1 cellular context compared by ENCODE assay signal in the genomic region with DNA sequence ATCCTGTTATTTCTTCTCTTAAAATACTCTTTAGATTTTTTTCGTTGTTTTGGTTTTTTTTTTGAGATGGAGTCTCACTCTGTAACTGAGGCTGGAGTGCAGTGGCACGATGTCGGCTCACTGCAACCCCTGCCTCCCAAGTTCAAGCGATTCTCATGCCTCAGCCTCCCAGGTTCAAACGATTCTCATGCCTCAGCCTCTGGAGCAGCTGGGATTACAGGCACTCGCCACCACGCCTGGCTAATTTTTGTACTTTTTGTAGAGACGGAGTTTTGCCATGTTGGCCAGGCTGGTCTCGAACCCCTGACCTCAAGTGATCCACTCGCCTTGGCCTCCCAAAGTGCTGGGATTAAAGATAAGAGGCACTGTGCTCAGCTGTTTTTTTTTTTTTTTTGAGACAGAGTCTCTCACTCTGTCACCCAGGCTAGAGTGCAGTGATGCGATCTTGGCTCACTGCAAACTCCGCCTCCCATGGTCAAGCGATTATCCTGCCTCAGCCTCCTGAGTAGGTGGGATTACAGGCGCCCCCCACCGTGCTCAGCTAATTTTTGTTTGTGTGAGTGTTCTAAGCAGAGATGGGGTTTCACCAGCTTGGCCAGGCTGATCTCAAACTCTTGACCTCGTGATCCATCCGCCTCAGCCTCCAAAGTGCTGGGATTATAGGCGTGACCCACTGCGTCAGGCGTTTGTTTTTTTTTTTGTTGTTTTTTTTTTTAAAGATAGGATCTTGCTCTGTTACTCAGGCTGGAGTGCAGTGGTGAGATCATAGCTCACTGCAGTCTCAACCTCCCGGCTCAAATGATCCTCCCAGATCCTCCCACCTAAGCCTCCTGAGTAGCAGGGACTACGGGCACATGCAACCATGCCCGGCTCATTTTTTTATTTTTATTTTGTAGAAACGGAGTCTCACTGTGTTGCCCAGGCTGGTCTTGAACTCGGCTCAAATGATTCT.
TF ChIP-seq lines count a peak whose summit lies in the region.
"Not testable (repeated sequence)": the region's sequence is repeated elsewhere in the genome, so short reads cannot be mapped to it uniquely, and the experiment has no call there.

No MANE protein-coding gene starts in this region.

TF ChIP-seq in K562, 482 proteins besides CTCF, POLR2A, EP300 and RAD21 (continued from another document and continues in another):
- peak; percentile 30; the same call in 1 of the 2 replicates for TF ChIP-seq NR2C1 (IDR thresholded peaks at IDR 0.05)
- TF ChIP-seq NR2C1 (tag; IDR thresholded peaks at IDR 0.05); NR2C2 (CRISPR knock-in tag; IDR thresholded peaks at IDR 0.05); PBX2 (CRISPR knock-in tag; IDR thresholded peaks at IDR 0.05; ENCODE audit: low read depth); MYNN (CRISPR knock-in tag; IDR thresholded peaks at IDR 0.05): not testable (repeated sequence)
- TF ChIP-seq FOSL1 (tag; conservative IDR thresholded peaks at IDR 0.05), result peak; percentile 49
- peak; percentile 26; the same call in 1 of the 2 replicates for TF ChIP-seq CREM (IDR thresholded peaks at IDR 0.05; ENCODE audit: low read depth)
- peak; percentile 66 for TF ChIP-seq TCF3 (CRISPR knock-in tag; IDR thresholded peaks at IDR 0.05)
- TF ChIP-seq EHMT2 (IDR thresholded peaks at IDR 0.05), result peak; percentile 78; the same call in 1 of the 2 replicates
- TF ChIP-seq NCOR1 (IDR thresholded peaks at IDR 0.05), result peak; percentile 73
- peak; percentile 28; the same call in 1 of the 2 replicates for TF ChIP-seq CREB1 (IDR thresholded peaks at IDR 0.05)
- peak; percentile 55; the same call in 1 of the 2 replicates for TF ChIP-seq CREB1 (CRISPR knock-in tag; IDR thresholded peaks at IDR 0.05)
- peak; percentile 20; the same call in 1 of the 2 replicates for TF ChIP-seq STAT5A (IDR thresholded peaks at IDR 0.05; ENCODE audit: borderline replicate concordance, low read length)
- TF ChIP-seq ZNF316 (IDR thresholded peaks at IDR 0.05), result 0 out of 2 replicates have a peak, but pooled peaks have one; percentile 41
- peak; percentile 53; the same call in 1 of the 2 replicates for TF ChIP-seq MTA2 (IDR thresholded peaks at IDR 0.05; ENCODE audit: low read depth)
- peak; percentile 97 for TF ChIP-seq NFATC3 (IDR thresholded peaks at IDR 0.05)
- TF ChIP-seq TAL1 (IDR thresholded peaks at IDR 0.05), result peak; percentile 78
- peak; percentile 94 for TF ChIP-seq CC2D1A (IDR thresholded peaks at IDR 0.05)
- TF ChIP-seq NR2C2 (tag; IDR thresholded peaks at IDR 0.05), result peak; percentile 83
- TF ChIP-seq NFRKB (IDR thresholded peaks at IDR 0.05; ENCODE audit: low read depth), result 0 out of 2 replicates have a peak, but pooled peaks have one; percentile 28
- peak; percentile 46; the same call in 1 of the 2 replicates for TF ChIP-seq SMARCC2 (IDR thresholded peaks at IDR 0.05; ENCODE audit: low read depth)
- TF ChIP-seq, protein P1, sequence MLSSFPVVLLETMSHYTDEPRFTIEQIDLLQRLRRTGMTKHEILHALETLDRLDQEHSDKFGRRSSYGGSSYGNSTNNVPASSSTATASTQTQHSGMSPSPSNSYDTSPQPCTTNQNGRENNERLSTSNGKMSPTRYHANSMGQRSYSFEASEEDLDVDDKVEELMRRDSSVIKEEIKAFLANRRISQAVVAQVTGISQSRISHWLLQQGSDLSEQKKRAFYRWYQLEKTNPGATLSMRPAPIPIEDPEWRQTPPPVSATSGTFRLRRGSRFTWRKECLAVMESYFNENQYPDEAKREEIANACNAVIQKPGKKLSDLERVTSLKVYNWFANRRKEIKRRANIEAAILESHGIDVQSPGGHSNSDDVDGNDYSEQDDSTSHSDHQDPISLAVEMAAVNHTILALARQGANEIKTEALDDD (IDR thresholded peaks at IDR 0.05), result peak; percentile 67
- peak; percentile 88 for TF ChIP-seq BCOR (IDR thresholded peaks at IDR 0.05)
- TF ChIP-seq GABPA (tag; conservative IDR thresholded peaks at IDR 0.05; ENCODE audit: low read depth), result 0 out of 2 replicates have a peak, but pooled peaks have one; percentile 12
- TF ChIP-seq HDAC3 (IDR thresholded peaks at IDR 0.05; ENCODE audit: borderline replicate concordance, partially characterized antibody), result peak; percentile 46
- peak; percentile 19 for TF ChIP-seq E2F8 (IDR thresholded peaks at IDR 0.05; ENCODE audit: low read depth, partially characterized antibody)
- peak; percentile 52; the same call in 1 of the 2 replicates for TF ChIP-seq ZKSCAN8 (CRISPR knock-in tag; IDR thresholded peaks at IDR 0.05)
- TF ChIP-seq DDX20 (tag; IDR thresholded peaks at IDR 0.05; ENCODE audit: low read depth), result 0 out of 2 replicates have a peak, but pooled peaks have one; percentile 35
- TF ChIP-seq ZNF384 (IDR thresholded peaks at IDR 0.05; ENCODE audit: low read depth, low read length), result peak; percentile 90
- TF ChIP-seq, protein P2, sequence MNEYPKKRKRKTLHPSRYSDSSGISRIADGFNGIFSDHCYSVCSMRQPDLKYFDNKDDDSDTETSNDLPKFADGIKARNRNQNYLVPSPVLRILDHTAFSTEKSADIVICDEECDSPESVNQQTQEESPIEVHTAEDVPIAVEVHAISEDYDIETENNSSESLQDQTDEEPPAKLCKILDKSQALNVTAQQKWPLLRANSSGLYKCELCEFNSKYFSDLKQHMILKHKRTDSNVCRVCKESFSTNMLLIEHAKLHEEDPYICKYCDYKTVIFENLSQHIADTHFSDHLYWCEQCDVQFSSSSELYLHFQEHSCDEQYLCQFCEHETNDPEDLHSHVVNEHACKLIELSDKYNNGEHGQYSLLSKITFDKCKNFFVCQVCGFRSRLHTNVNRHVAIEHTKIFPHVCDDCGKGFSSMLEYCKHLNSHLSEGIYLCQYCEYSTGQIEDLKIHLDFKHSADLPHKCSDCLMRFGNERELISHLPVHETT (CRISPR knock-in tag; conservative IDR thresholded peaks at IDR 0.05 in 1 of 2, IDR thresholded peaks at IDR 0.05 in 1 of 2), result 0 out of 4 replicates have a peak, but pooled peaks of 1 of the 2 experiments have one; percentile 41
- peak; percentile 61 for TF ChIP-seq NFIC (IDR thresholded peaks at IDR 0.05)
- peak in 1 of 2 experiments; percentile 39; a peak in 1 of 4 replicates for TF ChIP-seq RCOR1 (IDR thresholded peaks at IDR 0.05; ENCODE audit: borderline replicate concordance in 1 of 2, low read depth in 2 of 2, low read length in 2 of 2)
- TF ChIP-seq NCOA1 (IDR thresholded peaks at IDR 0.05; ENCODE audit: low read depth), result peak; percentile 69; the same call in 1 of the 2 replicates
- peak; percentile 84; the same call in 1 of the 2 replicates for TF ChIP-seq HDAC2 (IDR thresholded peaks at IDR 0.05)
- TF ChIP-seq, protein P3, sequence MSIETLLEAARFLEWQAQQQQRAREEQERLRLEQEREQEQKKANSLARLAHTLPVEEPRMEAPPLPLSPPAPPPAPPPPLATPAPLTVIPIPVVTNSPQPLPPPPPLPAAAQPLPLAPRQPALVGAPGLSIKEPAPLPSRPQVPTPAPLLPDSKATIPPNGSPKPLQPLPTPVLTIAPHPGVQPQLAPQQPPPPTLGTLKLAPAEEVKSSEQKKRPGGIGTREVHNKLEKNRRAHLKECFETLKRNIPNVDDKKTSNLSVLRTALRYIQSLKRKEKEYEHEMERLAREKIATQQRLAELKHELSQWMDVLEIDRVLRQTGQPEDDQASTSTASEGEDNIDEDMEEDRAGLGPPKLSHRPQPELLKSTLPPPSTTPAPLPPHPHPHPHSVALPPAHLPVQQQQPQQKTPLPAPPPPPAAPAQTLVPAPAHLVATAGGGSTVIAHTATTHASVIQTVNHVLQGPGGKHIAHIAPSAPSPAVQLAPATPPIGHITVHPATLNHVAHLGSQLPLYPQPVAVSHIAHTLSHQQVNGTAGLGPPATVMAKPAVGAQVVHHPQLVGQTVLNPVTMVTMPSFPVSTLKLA (conservative IDR thresholded peaks at IDR 0.05), result 0 out of 4 replicates have a peak, but pooled peaks have one; percentile 36 to 53
- TF ChIP-seq DACH1 (IDR thresholded peaks at IDR 0.05; ENCODE audit: partially characterized antibody), result peak; percentile 97
- TF ChIP-seq, protein P4, sequence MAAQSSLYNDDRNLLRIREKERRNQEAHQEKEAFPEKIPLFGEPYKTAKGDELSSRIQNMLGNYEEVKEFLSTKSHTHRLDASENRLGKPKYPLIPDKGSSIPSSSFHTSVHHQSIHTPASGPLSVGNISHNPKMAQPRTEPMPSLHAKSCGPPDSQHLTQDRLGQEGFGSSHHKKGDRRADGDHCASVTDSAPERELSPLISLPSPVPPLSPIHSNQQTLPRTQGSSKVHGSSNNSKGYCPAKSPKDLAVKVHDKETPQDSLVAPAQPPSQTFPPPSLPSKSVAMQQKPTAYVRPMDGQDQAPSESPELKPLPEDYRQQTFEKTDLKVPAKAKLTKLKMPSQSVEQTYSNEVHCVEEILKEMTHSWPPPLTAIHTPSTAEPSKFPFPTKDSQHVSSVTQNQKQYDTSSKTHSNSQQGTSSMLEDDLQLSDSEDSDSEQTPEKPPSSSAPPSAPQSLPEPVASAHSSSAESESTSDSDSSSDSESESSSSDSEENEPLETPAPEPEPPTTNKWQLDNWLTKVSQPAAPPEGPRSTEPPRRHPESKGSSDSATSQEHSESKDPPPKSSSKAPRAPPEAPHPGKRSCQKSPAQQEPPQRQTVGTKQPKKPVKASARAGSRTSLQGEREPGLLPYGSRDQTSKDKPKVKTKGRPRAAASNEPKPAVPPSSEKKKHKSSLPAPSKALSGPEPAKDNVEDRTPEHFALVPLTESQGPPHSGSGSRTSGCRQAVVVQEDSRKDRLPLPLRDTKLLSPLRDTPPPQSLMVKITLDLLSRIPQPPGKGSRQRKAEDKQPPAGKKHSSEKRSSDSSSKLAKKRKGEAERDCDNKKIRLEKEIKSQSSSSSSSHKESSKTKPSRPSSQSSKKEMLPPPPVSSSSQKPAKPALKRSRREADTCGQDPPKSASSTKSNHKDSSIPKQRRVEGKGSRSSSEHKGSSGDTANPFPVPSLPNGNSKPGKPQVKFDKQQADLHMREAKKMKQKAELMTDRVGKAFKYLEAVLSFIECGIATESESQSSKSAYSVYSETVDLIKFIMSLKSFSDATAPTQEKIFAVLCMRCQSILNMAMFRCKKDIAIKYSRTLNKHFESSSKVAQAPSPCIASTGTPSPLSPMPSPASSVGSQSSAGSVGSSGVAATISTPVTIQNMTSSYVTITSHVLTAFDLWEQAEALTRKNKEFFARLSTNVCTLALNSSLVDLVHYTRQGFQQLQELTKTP (IDR thresholded peaks at IDR 0.05; ENCODE audit: low read depth in 1 of 2, partially characterized antibody in 2 of 2), result peak in 1 of 2 experiments; percentile 20
- 0 out of 2 replicates have a peak, but pooled peaks have one; percentile 6 for TF ChIP-seq ARID2 (IDR thresholded peaks at IDR 0.05)
- peak in 1 of 2 experiments; percentile 41; a peak in 1 of 4 replicates for TF ChIP-seq ARNT (IDR thresholded peaks at IDR 0.05)
- TF ChIP-seq SMARCE1 (IDR thresholded peaks at IDR 0.05), result peak; percentile 84
- TF ChIP-seq TRIM28 (IDR thresholded peaks at IDR 0.05), result 0 out of 2 replicates have a peak, but pooled peaks have one; percentile 21
- TF ChIP-seq GATA2 (CRISPR knock-in tag; IDR thresholded peaks at IDR 0.05), result peak; percentile 47
- TF ChIP-seq SOX6 (IDR thresholded peaks at IDR 0.05), result peak; percentile 95
- peak; percentile 65; the same call in 1 of the 2 replicates for TF ChIP-seq CTBP1 (IDR thresholded peaks at IDR 0.05; ENCODE audit: borderline replicate concordance)
- TF ChIP-seq DPF2 (IDR thresholded peaks at IDR 0.05), result peak; percentile 92
- peak; percentile 50; the same call in 1 of the 2 replicates for TF ChIP-seq BHLHE40 (IDR thresholded peaks at IDR 0.05; ENCODE audit: low read length)
- TF ChIP-seq L3MBTL2 (IDR thresholded peaks at IDR 0.05), result peak; percentile 50; the same call in 1 of the 2 replicates
- 0 out of 2 replicates have a peak, but pooled peaks have one; percentile 23 for TF ChIP-seq PBX2 (tag; conservative IDR thresholded peaks at IDR 0.05; ENCODE audit: low read depth)
- TF ChIP-seq TFAP4 (CRISPR knock-in tag; IDR thresholded peaks at IDR 0.05; ENCODE audit: borderline replicate concordance), result peak; percentile 98
- TF ChIP-seq MYNN (IDR thresholded peaks at IDR 0.05), result peak; percentile 53; the same call in 1 of the 2 replicates
